ENCODE assay signal across 12 cellular contexts in the genomic region with DNA sequence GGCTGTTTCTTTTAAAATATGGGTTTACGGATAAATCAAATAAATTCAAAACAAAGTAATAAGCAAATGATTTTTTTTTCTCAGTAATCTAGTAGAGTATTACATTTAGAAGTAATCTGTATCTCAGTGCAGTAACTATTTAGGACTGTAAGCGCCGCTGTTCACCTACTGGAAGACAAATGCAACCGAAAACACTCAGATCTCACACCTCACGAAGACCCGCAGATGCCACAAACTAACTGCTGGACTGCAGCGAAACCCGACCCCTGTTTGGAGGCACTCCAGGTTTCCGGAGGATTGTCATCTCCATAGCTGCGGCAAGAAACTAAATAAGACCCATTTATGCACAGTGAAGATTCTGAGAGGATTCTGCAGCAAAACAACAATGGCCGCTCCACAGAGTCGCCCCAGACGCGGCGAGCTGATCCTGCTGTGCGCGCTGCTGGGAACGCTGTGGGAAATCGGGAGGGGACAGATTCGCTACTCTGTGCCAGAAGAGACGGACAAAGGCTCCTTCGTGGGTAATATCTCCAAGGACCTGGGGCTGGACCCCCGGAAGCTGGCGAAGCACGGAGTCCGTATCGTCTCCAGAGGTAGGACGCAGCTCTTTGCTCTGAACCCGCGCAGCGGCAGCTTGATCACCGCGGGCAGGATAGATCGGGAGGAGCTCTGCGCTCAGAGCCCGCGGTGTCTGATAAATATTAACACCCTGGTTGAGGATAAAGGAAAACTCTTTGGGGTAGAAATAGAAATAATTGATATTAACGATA. TPM values are rescaled to one million over a fixed set of nuclear protein-coding genes. Genes with fewer than 3 reads are reported as not detected.
DNase-seq lines count a peak whose midpoint lies in the region; ATAC-seq, FAIRE-seq and TF ChIP-seq lines count a peak whose summit lies in the region.
"Had no signal": no experiment of that assay in that cellular context is flagged by ENCODE, and none has a peak within 500 bp of the region (broad histone marks: within the 10 kb centered on the region; RNA-seq: fewer than 3 reads in every experiment).

TSS of gene PCDHGA8 (plus strand) at position 205 of the 770 bp plus-strand sequence. CDS start at position 386, 181 bp downstream.

- H3K27ac Mint-ChIP-seq in activated CD4-positive, alpha-beta memory T cell treated with anti-CD3 and anti-CD28 coated beads for 36 hours: no peak within 1 kb of the TSS

- WGBS in heart right ventricle, 2 donors: 37 to 40% methylated on average over 38 of the region's 38 CpGs

- H3K9ac ChIP-seq in subcutaneous abdominal adipose tissue (ENCODE audit: low read length in 5 of 5): no peak within 1 kb of the TSS

- peaks cover 56% of the 10 kb centered on the region for H3K27me3 Mint-ChIP-seq in activated CD4-positive, alpha-beta memory T cell treated with anti-CD3 and anti-CD28 coated beads for 36 hours

- POLR2A ChIA-PET in activated CD4-positive, alpha-beta memory T cell treated with anti-CD3 and anti-CD28 coated beads for 36 hours (lab: Charles Lee): no interaction called here

- TF ChIP-seq CTCF in heart right ventricle (IDR thresholded peaks at IDR 0.05) (peak in 4 of 9 donors; percentile 21 to 31 (median 27)), fibroblast of pulmonary artery (IDR thresholded peaks at IDR 0.05; ENCODE audit: low read length, missing control alignments) (peak; percentile 17)

- H3K4me3 Mint-ChIP-seq in activated CD4-positive, alpha-beta memory T cell treated with anti-CD3 and anti-CD28 coated beads for 36 hours: no peak within 1 kb of the TSS

- H3K27ac ChIP-seq in heart right ventricle: no peak within 1 kb of the TSS
- no peak within 1 kb of the TSS for H3K27ac ChIP-seq in subcutaneous abdominal adipose tissue (ENCODE audit: low read depth, low read length)
- H3K27ac ChIP-seq: epithelial cell of prostate, vagina had no signal

- H3K4me1 ChIP-seq in heart right ventricle (peaks cover 0 to 8% (median 0%) of the 10 kb centered on the region in 9 donors), subcutaneous abdominal adipose tissue (ENCODE audit: control insufficient read depth in 5 of 5, insufficient read depth in 5 of 5, low read length in 5 of 5) (no peaks in the 10 kb centered on the region)
- H3K4me1 ChIP-seq: HAP-1, vagina had no signal

- DNase-seq in cardiac septum (ENCODE audit: low spot score) (no peak), heart right ventricle (no peak), NCI-H69 (lab: John Stamatoyannopoulos, UW) (peak; percentile 39), fibroblast of pulmonary artery (ENCODE audit: low read depth) (peak; percentile 33), SIG-M5 (lab: John Stamatoyannopoulos, UW) (no peak), HTR-8/SVneo (ENCODE audit: insufficient read length, low spot score) (no peak)
- no peak for DNase-seq in activated CD4-positive, alpha-beta memory T cell treated with anti-CD3 and anti-CD28 coated beads for 36 hours
- DNase-seq: anterior cingulate cortex had no signal

- ATAC-seq in heart right ventricle: no peak

- H3K36me3 ChIP-seq in heart right ventricle (peaks cover 0 to 28% (median 3%) of the 10 kb centered on the region in 9 donors), subcutaneous abdominal adipose tissue (ENCODE audit: control insufficient read depth in 5 of 5, insufficient read depth in 5 of 5, low read length in 5 of 5) (no peaks in the 10 kb centered on the region)
- H3K36me3 ChIP-seq: HAP-1 had no signal

- H3K9me3 ChIP-seq in heart right ventricle: peaks cover 0 to 95% (median 58%) of the 10 kb centered on the region in 11 donors
- H3K9me3 ChIP-seq in subcutaneous abdominal adipose tissue (ENCODE audit: control insufficient read depth in 5 of 5, low read length in 5 of 5): peaks cover 32 to 75% (median 57%) of the 10 kb centered on the region in 5 donors
- H3K9me3 ChIP-seq: HAP-1 had no signal

- H3K27me3 ChIP-seq in heart right ventricle (peaks cover 0 to 72% (median 0%) of the 10 kb centered on the region in 7 donors), subcutaneous abdominal adipose tissue (ENCODE audit: control insufficient read depth in 5 of 5, insufficient read depth in 4 of 5, low read length in 5 of 5) (peaks cover 0 to 10% (median 4%) of the 10 kb centered on the region in 5 donors)
- H3K27me3 ChIP-seq: vagina had no signal

- intact Hi-C loops in cardiac septum (cut with DNase I) (no loop called here), heart right ventricle (cut with DNase I) (loop anchor here in 1 of 10 donors (5.0 kb wide), 1 partner anchor 40 kb away; the partner anchor contains the start of gene PCDHGB1)
- intact Hi-C loops in activated CD4-positive, alpha-beta memory T cell treated with anti-CD3 and anti-CD28 coated beads for 36 hours (cut with micrococcal nuclease): no loop called here

- no peaks in the 10 kb centered on the region for H3K4me1 Mint-ChIP-seq in activated CD4-positive, alpha-beta memory T cell treated with anti-CD3 and anti-CD28 coated beads for 36 hours (ENCODE audit: low read depth)

- H3K4me3 ChIP-seq in heart right ventricle (no peak within 1 kb of the TSS), fibroblast of pulmonary artery (replicated peaks; ENCODE audit: low read depth, low read length) (no peak within 1 kb of the TSS), subcutaneous abdominal adipose tissue (ENCODE audit: low read depth in 1 of 5, low read length in 5 of 5) (peak within 1 kb of the TSS in 4 of 5 donors; percentile 17 to 52 (median 22))
- H3K4me3 ChIP-seq: HAP-1, vagina had no signal

- H3K36me3 Mint-ChIP-seq in activated CD4-positive, alpha-beta memory T cell treated with anti-CD3 and anti-CD28 coated beads for 36 hours: peaks cover 33% of the 10 kb centered on the region

- peaks cover 36% of the 10 kb centered on the region for H3K9me3 Mint-ChIP-seq in activated CD4-positive, alpha-beta memory T cell treated with anti-CD3 and anti-CD28 coated beads for 36 hours

- CTCF ChIA-PET in activated CD4-positive, alpha-beta memory T cell treated with anti-CD3 and anti-CD28 coated beads for 36 hours (lab: Charles Lee): no interaction called here

- FAIRE-seq in HTR-8/SVneo (lab: Jason Lieb, UNC): no peak

RNA-seq across cellular contexts. Expression of gene PCDHGA8, which starts in this region (rescaled TPM):
- total RNA-seq in cardiac septum: 14.0 TPM
- total RNA-seq in heart right ventricle: 10 to 100 TPM in 1 of 10 donors, 1 to 10 TPM in 9; 7.2 to 11.2 (median 8.7) TPM
- polyA plus RNA-seq in heart right ventricle: 1 to 10 TPM in 1 of 2 donors, under 1 TPM in 1; 0.28 to 3.7 TPM
- total RNA-seq in activated CD4-positive, alpha-beta memory T cell treated with anti-CD3 and anti-CD28 coated beads for 36 hours: not detected

Comparison
In these comparisons a context has a peak if more than half of its experiments do, and no peak if none do; other contexts are left out.
1. RNA of gene PCDHGA8 (total RNA-seq): 14.0 TPM in cardiac septum (single experiment) and 7.2 to 11.2 TPM in heart right ventricle; not detected in activated CD4-positive, alpha-beta memory T cell treated with anti-CD3 and anti-CD28 coated beads for 36 hours; every median in the first group is over 4 times any median in the second.
2. DNase-seq: peak in NCI-H69 (single experiment) and fibroblast of pulmonary artery (single experiment); none in cardiac septum (single experiment), heart right ventricle (0 of 2), activated CD4-positive, alpha-beta memory T cell treated with anti-CD3 and anti-CD28 coated beads for 36 hours (single experiment), SIG-M5 (single experiment) and HTR-8/SVneo (single experiment).
3. H3K4me3 ChIP-seq: peak in subcutaneous abdominal adipose tissue (4 of 5); none in heart right ventricle (0 of 10) and fibroblast of pulmonary artery (single experiment).